8 cellular contexts compared by ENCODE assay signal in genomic region chr7:2521952-2522591, GRCh38. TPM values are rescaled to one million over a fixed set of nuclear protein-coding genes. Genes with fewer than 3 reads are reported as not detected.
DNase-seq lines count a peak whose midpoint lies in the region; ATAC-seq and TF ChIP-seq lines count a peak whose summit lies in the region.

No MANE protein-coding gene starts in this region.

- H3K4me2 ChIP-seq in osteoblast (ENCODE audit: insufficient read depth, low read length), result peak overlapping the region; percentile 96

- H3K4me1 ChIP-seq in HUES64 (ENCODE audit: insufficient read depth, low read length) (peaks cover 49% of the 10 kb centered on the region), endodermal cell (ENCODE audit: control insufficient read depth, insufficient read depth, low read length) (peaks cover 7% of the 10 kb centered on the region), osteoblast (ENCODE audit: insufficient read depth, low read length) (peaks cover 49% of the 10 kb centered on the region)

- H2AFZ ChIP-seq in osteoblast (ENCODE audit: low read length), result no peak overlapping the region

- peak overlapping the region; percentile 87 for H3K27ac Mint-ChIP-seq in activated CD4-positive, alpha-beta memory T cell treated with anti-CD3 and anti-CD28 coated beads, Interleukin-2, amount 10 ng/mL, durations not matched to agents 7 days and 5 days
- H3K27ac Mint-ChIP-seq in endodermal cell, result no peak overlapping the region

- peaks cover 39% of the 10 kb centered on the region for H3K36me3 Mint-ChIP-seq in activated CD4-positive, alpha-beta memory T cell treated with anti-CD3 and anti-CD28 coated beads, Interleukin-2, amount 10 ng/mL, durations not matched to agents 7 days and 5 days (ENCODE audit: low read depth)
- H3K36me3 Mint-ChIP-seq in endodermal cell (ENCODE audit: low read depth), result peaks cover 4% of the 10 kb centered on the region

- CTCF ChIA-PET in AG04450 (lab: Charles Lee), result no interaction called here
- CTCF ChIA-PET in activated CD4-positive, alpha-beta memory T cell treated with anti-CD3 and anti-CD28 coated beads, Interleukin-2, amount 10 ng/mL, durations not matched to agents 7 days and 5 days (lab: Charles Lee), result interaction anchor here (1.3 to 1.8 kb wide), 2 partner anchors 11 to 188 kb away, joined by 4 to 6 read pairs; no protein-coding TSS in a partner anchor

- no peak overlapping the region for H3K9ac ChIP-seq in HUES64 (ENCODE audit: low read depth, low read length)
- no peak overlapping the region for H3K9ac ChIP-seq in endodermal cell (ENCODE audit: extremely low read depth, low read length, poor library complexity, severe bottlenecking)

- no peaks in the 10 kb centered on the region for H3K9me3 Mint-ChIP-seq in activated CD4-positive, alpha-beta memory T cell treated with anti-CD3 and anti-CD28 coated beads, Interleukin-2, amount 10 ng/mL, durations not matched to agents 7 days and 5 days
- H3K9me3 Mint-ChIP-seq in endodermal cell, result no peaks in the 10 kb centered on the region

- no peak for TF ChIP-seq CTCF in AG04450 (IDR thresholded peaks at IDR 0.05; ENCODE audit: low read depth, low read length)
- TF ChIP-seq CTCF in endodermal cell (conservative IDR thresholded peaks at IDR 0.05), result peak; percentile 27
- no peak for TF ChIP-seq CTCF in osteoblast (IDR thresholded peaks at IDR 0.05; ENCODE audit: extremely low read depth, low read depth, low read length)

- POLR2A ChIA-PET in AG04450 (lab: Yijun Ruan, JAX), result no interaction called here
- POLR2A ChIA-PET in activated CD4-positive, alpha-beta memory T cell treated with anti-CD3 and anti-CD28 coated beads, Interleukin-2, amount 10 ng/mL, durations not matched to agents 7 days and 5 days (lab: Charles Lee), result interaction anchor here (1.0 to 6.6 kb wide), 5 partner anchors 8 to 117 kb away, joined by 3 to 80 read pairs (median 10); partner anchors contain the start of gene IQCE

- H3K27me3 ChIP-seq in AG04450 (ENCODE audit: control insufficient read depth, insufficient read depth, low read length) (no peaks in the 10 kb centered on the region), HUES64 (ENCODE audit: insufficient read depth, low read length) (peaks cover 33% of the 10 kb centered on the region), endodermal cell (ENCODE audit: control insufficient read depth, insufficient read depth, low read length, poor library complexity, severe bottlenecking) (peaks cover 34% of the 10 kb centered on the region), osteoblast (ENCODE audit: insufficient read depth, low read length) (no peaks in the 10 kb centered on the region)

- no peak for DNase-seq in AG04450 (ENCODE audit: low read depth, low spot score)
- DNase-seq in activated CD4-positive, alpha-beta memory T cell treated with anti-CD3 and anti-CD28 coated beads, Interleukin-2, amount 10 ng/mL, durations not matched to agents 7 days and 5 days, result peak; percentile 86
- DNase-seq in endodermal cell, result peak; percentile 58
- DNase-seq in osteoblast (ENCODE audit: insufficient read length, low spot score, missing footprints), result no peak
- no peak for DNase-seq in islet precursor cell

- H3K27ac ChIP-seq in AG04450 (ENCODE audit: low read depth, low read length) (peak overlapping the region; percentile 11), HUES64 (ENCODE audit: low read depth, low read length) (no peak overlapping the region), endodermal cell (ENCODE audit: low read depth, low read length) (peak overlapping the region; percentile 38), osteoblast (ENCODE audit: low read depth, low read length) (peak overlapping the region; percentile 44)

- peaks cover 36% of the 10 kb centered on the region for H3K79me2 ChIP-seq in osteoblast (ENCODE audit: insufficient read depth, low read length)

- H3K9me3 ChIP-seq in AG04450 (ENCODE audit: control insufficient read depth, insufficient read depth, low read length) (no peaks in the 10 kb centered on the region; the same call in 1 of the 2 replicates), HUES64 (ENCODE audit: insufficient read depth, low read depth, low read length) (no peaks in the 10 kb centered on the region), endodermal cell (ENCODE audit: control insufficient read depth, low read length) (no peaks in the 10 kb centered on the region), osteoblast (ENCODE audit: low read depth, low read length) (no peaks in the 10 kb centered on the region)

- 33% methylated on average over 17 of the region's 17 CpGs for WGBS in HUES64
- WGBS in endodermal cell (ENCODE audit: insufficient coverage in 1 of 2, insufficient read length in 1 of 2), 2 experiments, result 46 to 74% methylated on average over 16 to 17 of the region's 17 CpGs

- H3K4me3 Mint-ChIP-seq in activated CD4-positive, alpha-beta memory T cell treated with anti-CD3 and anti-CD28 coated beads, Interleukin-2, amount 10 ng/mL, durations not matched to agents 7 days and 5 days, result peak overlapping the region; percentile 91
- H3K4me3 Mint-ChIP-seq in endodermal cell, result peak overlapping the region; percentile 82

- peaks cover 7% of the 10 kb centered on the region for H3K27me3 Mint-ChIP-seq in activated CD4-positive, alpha-beta memory T cell treated with anti-CD3 and anti-CD28 coated beads, Interleukin-2, amount 10 ng/mL, durations not matched to agents 7 days and 5 days
- H3K27me3 Mint-ChIP-seq in endodermal cell (ENCODE audit: insufficient read depth), result peaks cover 31% of the 10 kb centered on the region

- H4K20me1 ChIP-seq in osteoblast (ENCODE audit: insufficient read depth, low read length), result peaks cover 47% of the 10 kb centered on the region

- ATAC-seq in GM21526 (IDR thresholded peaks at IDR 0.05; ENCODE audit: low FRiP score, unreplicated experiment), result no peak
- no peak for ATAC-seq in GM21360 (IDR thresholded peaks at IDR 0.05; ENCODE audit: unreplicated experiment)

- H3K4me1 Mint-ChIP-seq in activated CD4-positive, alpha-beta memory T cell treated with anti-CD3 and anti-CD28 coated beads, Interleukin-2, amount 10 ng/mL, durations not matched to agents 7 days and 5 days, result peaks cover 46% of the 10 kb centered on the region
- peaks cover 36% of the 10 kb centered on the region for H3K4me1 Mint-ChIP-seq in endodermal cell

- peak overlapping the region; percentile 58 for H3K4me3 ChIP-seq in AG04450 (ENCODE audit: low read depth, low read length)
- peak overlapping the region; percentile 62; the same call in 1 of the 2 replicates for H3K4me3 ChIP-seq in HUES64 (ENCODE audit: low read length)
- H3K4me3 ChIP-seq in endodermal cell (ENCODE audit: low read length), result no peak overlapping the region
- H3K4me3 ChIP-seq in osteoblast (ENCODE audit: insufficient read depth, low read length), result peak overlapping the region; percentile 88

- H3K36me3 ChIP-seq in HUES64 (ENCODE audit: insufficient read depth, low read length) (peaks cover 19% of the 10 kb centered on the region), endodermal cell (ENCODE audit: control insufficient read depth, insufficient read depth, low read length) (no peaks in the 10 kb centered on the region), osteoblast (ENCODE audit: insufficient read depth, low read length) (peaks cover 14% of the 10 kb centered on the region)

RNA-seq across cellular contexts. Expression of gene LFNG, which starts 2.5 kb away (rescaled TPM):
- 1.6 and 2.4 TPM in 2 replicates for polyA plus RNA-seq in AG04450 (2011; rRNA removed)
- polyA minus RNA-seq in AG04450 (2011; rRNA and poly(A)+ RNA removed), result 1.8 and 2.8 TPM in 2 replicates
- polyA plus RNA-seq in HUES64 (2013, experiment 1 of 2), result 23.3 TPM
- polyA plus RNA-seq in HUES64 (2013, experiment 2 of 2), result 25.9 TPM
- 100 to 1,000 TPM; 105 to 109 TPM for total RNA-seq in activated CD4-positive, alpha-beta memory T cell treated with anti-CD3 and anti-CD28 coated beads, Interleukin-2, amount 10 ng/mL, durations not matched to agents 7 days and 5 days
- 10 to 100 TPM; 16.0 to 47.2 TPM for total RNA-seq in endodermal cell
- polyA plus RNA-seq in endodermal cell (2013, experiment 1 of 2), result 54.6 TPM
- polyA plus RNA-seq in endodermal cell (2013, experiment 2 of 2), result 43.4 TPM
- 16.2 and 21.0 TPM in 2 replicates for total RNA-seq in osteoblast

RNA-seq across cellular contexts. Expression of gene BRAT1, which starts 33.3 kb away (rescaled TPM):
- 6.2 and 9.8 TPM in 2 replicates for polyA plus RNA-seq in AG04450 (2011; rRNA removed)
- 5.3 and 6.2 TPM in 2 replicates for polyA minus RNA-seq in AG04450 (2011; rRNA and poly(A)+ RNA removed)
- polyA plus RNA-seq in HUES64 (2013, experiment 1 of 2), result 33.9 TPM
- polyA plus RNA-seq in HUES64 (2013, experiment 2 of 2), result 33.3 TPM
- 10 to 100 TPM; 31.1 to 32.9 TPM for total RNA-seq in activated CD4-positive, alpha-beta memory T cell treated with anti-CD3 and anti-CD28 coated beads, Interleukin-2, amount 10 ng/mL, durations not matched to agents 7 days and 5 days
- total RNA-seq in endodermal cell (10 to 100 TPM; 42.1 to 42.7 TPM), osteoblast (23.9 and 28.2 TPM in 2 replicates)
- polyA plus RNA-seq in endodermal cell (2013, experiment 1 of 2), result 46.3 TPM
- polyA plus RNA-seq in endodermal cell (2013, experiment 2 of 2), result 42.2 TPM

RNA-seq across cellular contexts. Expression of gene IQCE, which starts 36.7 kb away (rescaled TPM):
- 6.8 and 8.9 TPM in 2 replicates for polyA plus RNA-seq in AG04450 (2011; rRNA removed)
- polyA minus RNA-seq in AG04450 (2011; rRNA and poly(A)+ RNA removed), result 8.1 and 9.9 TPM in 2 replicates
- polyA plus RNA-seq in HUES64 (2013, experiment 1 of 2), result 3.9 TPM
- 4.8 TPM for polyA plus RNA-seq in HUES64 (2013, experiment 2 of 2)
- 10 to 100 TPM; 12.7 to 14.0 TPM for total RNA-seq in activated CD4-positive, alpha-beta memory T cell treated with anti-CD3 and anti-CD28 coated beads, Interleukin-2, amount 10 ng/mL, durations not matched to agents 7 days and 5 days
- total RNA-seq in endodermal cell (10 to 100 TPM; 15.4 to 20.8 TPM), osteoblast (15.3 and 18.8 TPM in 2 replicates)
- 15.7 TPM for polyA plus RNA-seq in endodermal cell (2013, experiment 1 of 2)
- 13.5 TPM for polyA plus RNA-seq in endodermal cell (2013, experiment 2 of 2)

RNA-seq across cellular contexts. Expression of gene GRIFIN, which starts 45.9 kb away (rescaled TPM):
- polyA plus RNA-seq in AG04450 (2011; rRNA removed), result not detected in 2 replicates
- polyA minus RNA-seq in AG04450 (2011; rRNA and poly(A)+ RNA removed), result not detected in 2 replicates
- not detected for polyA plus RNA-seq in HUES64 (2013, experiment 1 of 2)
- not detected for polyA plus RNA-seq in HUES64 (2013, experiment 2 of 2)
- not detected for total RNA-seq in activated CD4-positive, alpha-beta memory T cell treated with anti-CD3 and anti-CD28 coated beads, Interleukin-2, amount 10 ng/mL, durations not matched to agents 7 days and 5 days
- total RNA-seq in endodermal cell (not detected), osteoblast (not detected in 2 replicates)
- polyA plus RNA-seq in endodermal cell (2013, experiment 1 of 2), result not detected
- polyA plus RNA-seq in endodermal cell (2013, experiment 2 of 2), result not detected

Comparison
In these comparisons a context has a peak if more than half of its experiments do, and no peak if none do; other contexts are left out.
1. DNase-seq: peak in activated CD4-positive, alpha-beta memory T cell treated with anti-CD3 and anti-CD28 coated beads, Interleukin-2, amount 10 ng/mL, durations not matched to agents 7 days and 5 days (single experiment) and endodermal cell (single experiment); none in AG04450 (single experiment), osteoblast (single experiment) and islet precursor cell (single experiment).